ENCODE assay signal across 11 cellular contexts in the genomic region with DNA sequence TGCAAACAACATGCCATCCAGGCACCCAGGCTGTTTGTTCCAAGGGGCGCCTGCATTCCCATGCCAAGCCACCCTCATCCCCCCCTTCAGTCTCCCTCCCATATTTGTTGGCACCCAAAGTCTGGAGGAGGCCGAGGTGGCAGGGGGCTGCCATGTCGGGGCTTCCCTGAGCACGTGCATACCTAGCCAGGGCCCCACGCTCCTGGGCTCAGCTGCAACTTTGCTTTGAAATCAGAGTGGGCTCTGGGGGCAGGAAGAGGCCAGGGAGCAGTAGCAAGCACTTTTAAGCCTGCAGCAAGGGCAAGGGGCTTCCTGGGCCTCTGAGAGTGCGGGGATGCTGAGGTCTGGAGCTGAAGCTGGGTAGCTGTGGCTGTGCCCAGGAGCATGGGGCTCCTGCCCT.
"Had no signal": no experiment of that assay in that cellular context is flagged by ENCODE, and none has a peak within 500 bp of the region (broad histone marks: within the 10 kb centered on the region; RNA-seq: fewer than 3 reads in every experiment).

No MANE protein-coding gene starts in this region.

- H2AFZ ChIP-seq: GM23248, GM23338 had no signal

- DNase-seq: GM23248, GOT3, H7, H9, HCEC 1CT, HFFc6 had no signal

- FAIRE-seq: H1, H54 had no signal

- H3K9ac ChIP-seq: GM23248 had no signal

- H3K27ac ChIP-seq: GM23248 had no signal

- H3K36me3 ChIP-seq: HAP-1 had no signal

- H3K4me2 ChIP-seq: GM23338 had no signal

- H3K4me1 ChIP-seq: HAP-1 had no signal

- H3K4me3 ChIP-seq: GM23248, GM23338, HAP-1 had no signal

- ATAC-seq: GM23338, HCT116 had no signal

- H3K9me3 ChIP-seq: HAP-1 had no signal
